Comparison of ENCODE assay signal across 8 cellular contexts in genomic region chr1:228082975-228083870, GRCh38. TPM values are rescaled to one million over a fixed set of nuclear protein-coding genes. Genes with fewer than 3 reads are reported as not detected.
DNase-seq lines count a peak whose midpoint lies in the region; ATAC-seq and TF ChIP-seq lines count a peak whose summit lies in the region.

No MANE protein-coding gene starts in this region.

- H3K4me1 Mint-ChIP-seq in mesothelial cell of epicardium = peaks cover 46% of the 10 kb centered on the region

- peak overlapping the region; percentile 99 for H3K27ac Mint-ChIP-seq in mesothelial cell of epicardium

- WGBS in ectodermal cell, 2 experiments = 1% methylated on average over 71 of the region's 71 CpGs
- 0 to 1% methylated on average over 18 to 37 of the region's 71 CpGs for WGBS in tibial nerve, 2 donors

- no peak for TF ChIP-seq EP300 in tibial nerve (IDR thresholded peaks at IDR 0.05)

- peak; percentile 63 for DNase-seq in GM06990 (ENCODE audit: extremely low read depth, insufficient read length)
- peak in 3 of 5 donors; percentile 31 to 44 (median 40) for DNase-seq in T-helper 1 cell
- peak in 1 of 2 experiments; percentile 50 for DNase-seq in mesothelial cell of epicardium (ENCODE audit: low spot score in 2 of 2, unreplicated experiment in 2 of 2)
- DNase-seq in tibial nerve (ENCODE audit: low spot score in 2 of 2) = peak; percentile 37 to 49

- H3K9me3 ChIP-seq in ectodermal cell (ENCODE audit: control insufficient read depth, low read length) (no peaks in the 10 kb centered on the region), tibial nerve (no peaks in the 10 kb centered on the region)

- no peaks in the 10 kb centered on the region for H3K27me3 Mint-ChIP-seq in mesothelial cell of epicardium (ENCODE audit: low read depth)

- peak overlapping the region; percentile 76 for H3K27ac ChIP-seq in ectodermal cell (ENCODE audit: insufficient read depth, low read depth, low read length, poor library complexity, severe bottlenecking)
- H3K27ac ChIP-seq in tibial nerve = peak overlapping the region; percentile 98 to 100 (median 99)

- H3K36me3 Mint-ChIP-seq in mesothelial cell of epicardium = no peaks in the 10 kb centered on the region

- H3K4me3 ChIP-seq in GM06990 (replicated peaks; ENCODE audit: low read depth, low read length) = peak overlapping the region; percentile 99
- peak overlapping the region; percentile 95 for H3K4me3 ChIP-seq in ectodermal cell (ENCODE audit: insufficient read depth, low read depth, low read length)
- H3K4me3 ChIP-seq in tibial nerve = peak overlapping the region; percentile 89 to 98 (median 96)

- no peaks in the 10 kb centered on the region for H3K9me3 Mint-ChIP-seq in mesothelial cell of epicardium

- H3K36me3 ChIP-seq in GM06990 (ENCODE audit: control insufficient read depth, insufficient read depth, low read length) = peaks cover 4% of the 10 kb centered on the region
- H3K36me3 ChIP-seq in ectodermal cell (ENCODE audit: control insufficient read depth, insufficient read depth, low read length) = no peaks in the 10 kb centered on the region
- no peaks in the 10 kb centered on the region for H3K36me3 ChIP-seq in tibial nerve

- peak; percentile 26 for ATAC-seq in HG02642 (IDR thresholded peaks at IDR 0.05; ENCODE audit: poor library complexity, unreplicated experiment)
- no peak for ATAC-seq in HG03565 (IDR thresholded peaks at IDR 0.05; ENCODE audit: unreplicated experiment)
- ATAC-seq in GM19351 (IDR thresholded peaks at IDR 0.05; ENCODE audit: unreplicated experiment) = no peak

- TF ChIP-seq CTCF in GM06990 (IDR thresholded peaks at IDR 0.05; ENCODE audit: insufficient read depth, low read length, poor library complexity, severe bottlenecking) (no peak), mesothelial cell of epicardium (IDR thresholded peaks at IDR 0.05; ENCODE audit: unreplicated experiment) (no peak), tibial nerve (IDR thresholded peaks at IDR 0.05) (no peak)

- no peak for TF ChIP-seq POLR2A in tibial nerve (IDR thresholded peaks at IDR 0.05)

- H3K27me3 ChIP-seq in GM06990 (replicated peaks; ENCODE audit: control insufficient read depth, insufficient read depth, low read length) (no peaks in the 10 kb centered on the region), ectodermal cell (ENCODE audit: control insufficient read depth, insufficient read depth, low read length, poor library complexity, severe bottlenecking) (no peaks in the 10 kb centered on the region), tibial nerve (no peaks in the 10 kb centered on the region)

- H3K4me1 ChIP-seq in ectodermal cell (ENCODE audit: control insufficient read depth, insufficient read depth, low read length) (peaks cover 40% of the 10 kb centered on the region), tibial nerve (peaks cover 0 to 65% (median 54%) of the 10 kb centered on the region in 4 donors)

- H3K4me3 Mint-ChIP-seq in mesothelial cell of epicardium = peak overlapping the region; percentile 97

RNA-seq across cellular contexts. Expression of gene ARF1, which starts 0.7 kb away (rescaled TPM):
- 309 TPM for polyA plus RNA-seq in ectodermal cell (2013, experiment 1 of 4)
- 278 TPM for polyA plus RNA-seq in ectodermal cell (2013, experiment 2 of 4)
- 253 TPM for polyA plus RNA-seq in ectodermal cell (2013, experiment 3 of 4)
- polyA plus RNA-seq in ectodermal cell (2013, experiment 4 of 4) = 274 TPM
- total RNA-seq in mesothelial cell of epicardium = 255 to 277 TPM (median 262 TPM) in 3 replicates
- 100 to 1,000 TPM; 251 to 311 (median 258) TPM for total RNA-seq in tibial nerve

RNA-seq across cellular contexts. Expression of gene C1orf35, which starts 19.9 kb away (rescaled TPM):
- polyA plus RNA-seq in ectodermal cell (2013, experiment 1 of 4) = 29.8 TPM
- 26.1 TPM for polyA plus RNA-seq in ectodermal cell (2013, experiment 2 of 4)
- 28.7 TPM for polyA plus RNA-seq in ectodermal cell (2013, experiment 3 of 4)
- 31.2 TPM for polyA plus RNA-seq in ectodermal cell (2013, experiment 4 of 4)
- total RNA-seq in mesothelial cell of epicardium (19.3 to 20.9 TPM (median 20.2 TPM) in 3 replicates), tibial nerve (10 to 100 TPM; 26.4 to 38.5 (median 27.1) TPM)

RNA-seq across cellular contexts. Expression of gene MRPL55, which starts 25.9 kb away (rescaled TPM):
- polyA plus RNA-seq in ectodermal cell (2013, experiment 1 of 4) = 61.8 TPM
- 50.4 TPM for polyA plus RNA-seq in ectodermal cell (2013, experiment 2 of 4)
- 52.6 TPM for polyA plus RNA-seq in ectodermal cell (2013, experiment 3 of 4)
- 56.9 TPM for polyA plus RNA-seq in ectodermal cell (2013, experiment 4 of 4)
- total RNA-seq in mesothelial cell of epicardium = 53.9 to 56.9 TPM (median 54.2 TPM) in 3 replicates
- 10 to 100 TPM; 68.7 to 83.7 (median 80.0) TPM for total RNA-seq in tibial nerve

RNA-seq across cellular contexts. Expression of gene GUK1, which starts 56.9 kb away (rescaled TPM):
- polyA plus RNA-seq in ectodermal cell (2013, experiment 1 of 4) = 99.6 TPM
- 91.8 TPM for polyA plus RNA-seq in ectodermal cell (2013, experiment 2 of 4)
- 107 TPM for polyA plus RNA-seq in ectodermal cell (2013, experiment 3 of 4)
- 114 TPM for polyA plus RNA-seq in ectodermal cell (2013, experiment 4 of 4)
- 129 to 136 TPM (median 135 TPM) in 3 replicates for total RNA-seq in mesothelial cell of epicardium
- total RNA-seq in tibial nerve = 100 to 1,000 TPM; 501 to 540 (median 510) TPM
